ENCODE assay signal across 17 cellular contexts in genomic region chr12:34398366-34398705, GRCh38.
A peak's percentile ranks its signal among the peaks of the same experiment; 100 is the strongest.
DNase-seq lines count a peak whose midpoint lies in the region; ATAC-seq, FAIRE-seq and TF ChIP-seq lines count a peak whose summit lies in the region.
"Had no signal": no experiment of that assay in that cellular context is flagged by ENCODE, and none has a peak within 500 bp of the region (broad histone marks: within the 10 kb centered on the region; RNA-seq: fewer than 3 reads in every experiment).

No MANE protein-coding gene starts in this region.

- intact Hi-C loops in heart left ventricle (cut with DNase I), result no loop called here
- intact Hi-C loops in posterior cingulate gyrus (cut with DNase I), result no loop called here

- no peak for ATAC-seq in heart left ventricle
- no peak for ATAC-seq in GM19023 (IDR thresholded peaks at IDR 0.05; ENCODE audit: unreplicated experiment)
- ATAC-seq: left colon had no signal

- no peak for TF ChIP-seq CTCF in heart left ventricle (IDR thresholded peaks at IDR 0.05)
- no peak for TF ChIP-seq CTCF in D721Med (IDR thresholded peaks at IDR 0.05; ENCODE audit: insufficient read depth, missing control alignments)

- no peak for TF ChIP-seq POLR2A in heart left ventricle (IDR thresholded peaks at IDR 0.05)

- no peak for FAIRE-seq in D721Med (lab: Jason Lieb, UNC)

- no peak overlapping the region for H3K27ac ChIP-seq in heart left ventricle
- H3K27ac ChIP-seq: esophagus squamous epithelium, prostate gland had no signal

- peak; percentile 3 for DNase-seq in AG20443 (ENCODE audit: low spot score)
- peak; percentile 1 for DNase-seq in GM03348 (ENCODE audit: low spot score)
- peak in 4 of 5 donors; percentile 2 to 31 (median 6) for DNase-seq in heart left ventricle
- peak in 8 of 10 donors; percentile 1 to 68 (median 10) for DNase-seq in posterior cingulate gyrus
- no peak for DNase-seq in germinal center (ENCODE audit: low spot score)
- DNase-seq in D721Med (ENCODE audit: insufficient read length, low spot score), result no peak
- no peak for DNase-seq in stimulated activated CD4-positive, alpha-beta T cell treated with anti-CD3 and anti-CD28 coated beads, Interleukin-4, amount 100 ng/mL, for 1 hour
- DNase-seq: activated naive CD4-positive, alpha-beta T cell treated with Interleukin-2 at 50 U/mL for 16 hours; DMS153; esophagus squamous epithelium; hippocampal formation; NCI-H1417 treated with DMSO at 0.1 percent for 48 hours; NCI-H2227 treated with DMSO at 0.1 percent for 48 hours; T1000 had no signal

- H3K4me3 ChIP-seq in heart left ventricle, result no peak overlapping the region
- H3K4me3 ChIP-seq: esophagus squamous epithelium, prostate gland had no signal

- peaks cover 0 to 14% (median 0%) of the 10 kb centered on the region in 9 donors for H3K27me3 ChIP-seq in heart left ventricle
- H3K27me3 ChIP-seq: esophagus squamous epithelium had no signal

- WGBS in heart left ventricle, 4 donors, result 55 to 64% (median 57%) methylated on average over 16 of the region's 16 CpGs

- peaks cover 0 to 32% (median 1%) of the 10 kb centered on the region in 12 donors for H3K9me3 ChIP-seq in heart left ventricle
- H3K9me3 ChIP-seq: prostate gland had no signal

- H3K36me3 ChIP-seq in heart left ventricle, result no peaks in the 10 kb centered on the region
- H3K36me3 ChIP-seq: esophagus squamous epithelium, prostate gland had no signal

- H3K4me1 ChIP-seq in heart left ventricle, result no peaks in the 10 kb centered on the region
- H3K4me1 ChIP-seq: esophagus squamous epithelium, prostate gland had no signal

Comparison
In these comparisons a context has a peak if more than half of its experiments do, and no peak if none do; other contexts are left out.
1. DNase-seq: peak in AG20443 (single experiment), GM03348 (single experiment), heart left ventricle (4 of 5) and posterior cingulate gyrus (8 of 10); none in germinal center (single experiment), D721Med (single experiment) and stimulated activated CD4-positive, alpha-beta T cell treated with anti-CD3 and anti-CD28 coated beads, Interleukin-4, amount 100 ng/mL, for 1 hour (single experiment).